ENCODE assay signal across 1 cellular context in the genomic region with DNA sequence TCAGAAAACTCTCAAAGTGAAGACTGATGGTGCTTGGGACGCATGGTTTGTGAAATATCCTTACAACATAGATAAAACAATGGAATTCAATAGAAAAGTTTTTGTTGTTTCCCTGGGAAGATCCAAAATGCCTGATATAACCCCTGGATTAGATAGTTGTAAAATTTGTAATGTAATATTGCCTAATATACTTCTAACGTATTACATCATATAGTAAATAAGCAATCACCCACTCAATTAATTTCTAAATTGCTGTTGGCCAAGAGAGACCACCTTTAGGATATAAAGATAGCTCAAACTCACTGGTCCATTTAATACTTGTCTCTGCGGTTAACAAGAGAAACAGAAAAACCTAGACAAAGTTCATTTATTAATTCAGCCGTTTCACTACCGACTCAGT.
TF ChIP-seq lines count a peak whose summit lies in the region.

No MANE protein-coding gene starts in this region.

TF ChIP-seq in K562, 482 proteins besides CTCF, POLR2A, EP300 and RAD21:
- TF ChIP-seq SAFB (IDR thresholded peaks at IDR 0.05; ENCODE audit: borderline replicate concordance, low read depth, low read length), result no peak
- no peak for TF ChIP-seq TSHZ1 (CRISPR knock-in tag; IDR thresholded peaks at IDR 0.05)
- TF ChIP-seq TCF7L2 (IDR thresholded peaks at IDR 0.05; ENCODE audit: low read depth, low read length), result no peak
- TF ChIP-seq CEBPB (tag; IDR thresholded peaks at IDR 0.05), result peak; percentile 48; the same call in 1 of the 2 replicates
- TF ChIP-seq CEBPG (CRISPR knock-in tag; IDR thresholded peaks at IDR 0.05), result no peak
- peak; percentile 52 to 75; a peak in 3 of 4 replicates for TF ChIP-seq CEBPG (tag; conservative IDR thresholded peaks at IDR 0.05 in 1 of 2, IDR thresholded peaks at IDR 0.05 in 1 of 2)
- TF ChIP-seq, protein P1, sequence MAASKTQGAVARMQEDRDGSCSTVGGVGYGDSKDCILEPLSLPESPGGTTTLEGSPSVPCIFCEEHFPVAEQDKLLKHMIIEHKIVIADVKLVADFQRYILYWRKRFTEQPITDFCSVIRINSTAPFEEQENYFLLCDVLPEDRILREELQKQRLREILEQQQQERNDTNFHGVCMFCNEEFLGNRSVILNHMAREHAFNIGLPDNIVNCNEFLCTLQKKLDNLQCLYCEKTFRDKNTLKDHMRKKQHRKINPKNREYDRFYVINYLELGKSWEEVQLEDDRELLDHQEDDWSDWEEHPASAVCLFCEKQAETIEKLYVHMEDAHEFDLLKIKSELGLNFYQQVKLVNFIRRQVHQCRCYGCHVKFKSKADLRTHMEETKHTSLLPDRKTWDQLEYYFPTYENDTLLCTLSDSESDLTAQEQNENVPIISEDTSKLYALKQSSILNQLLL (CRISPR knock-in tag; IDR thresholded peaks at IDR 0.05; ENCODE audit: borderline replicate concordance), result no peak
- no peak for TF ChIP-seq ZNF79 (CRISPR knock-in tag; IDR thresholded peaks at IDR 0.05; ENCODE audit: low read depth)
- TF ChIP-seq, protein P2, sequence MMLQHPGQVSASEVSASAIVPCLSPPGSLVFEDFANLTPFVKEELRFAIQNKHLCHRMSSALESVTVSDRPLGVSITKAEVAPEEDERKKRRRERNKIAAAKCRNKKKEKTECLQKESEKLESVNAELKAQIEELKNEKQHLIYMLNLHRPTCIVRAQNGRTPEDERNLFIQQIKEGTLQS (IDR thresholded peaks at IDR 0.05), result 0 out of 2 replicates have a peak, but pooled peaks have one; percentile 17
- TF ChIP-seq, protein P2 (CRISPR knock-in tag; conservative IDR thresholded peaks at IDR 0.05), result no peak
- no peak for TF ChIP-seq SMARCC2 (IDR thresholded peaks at IDR 0.05; ENCODE audit: low read depth)
- TF ChIP-seq PBX2 (CRISPR knock-in tag; IDR thresholded peaks at IDR 0.05; ENCODE audit: low read depth), result no peak
- TF ChIP-seq PBX2 (tag; conservative IDR thresholded peaks at IDR 0.05; ENCODE audit: low read depth), result no peak
- TF ChIP-seq, protein P3, sequence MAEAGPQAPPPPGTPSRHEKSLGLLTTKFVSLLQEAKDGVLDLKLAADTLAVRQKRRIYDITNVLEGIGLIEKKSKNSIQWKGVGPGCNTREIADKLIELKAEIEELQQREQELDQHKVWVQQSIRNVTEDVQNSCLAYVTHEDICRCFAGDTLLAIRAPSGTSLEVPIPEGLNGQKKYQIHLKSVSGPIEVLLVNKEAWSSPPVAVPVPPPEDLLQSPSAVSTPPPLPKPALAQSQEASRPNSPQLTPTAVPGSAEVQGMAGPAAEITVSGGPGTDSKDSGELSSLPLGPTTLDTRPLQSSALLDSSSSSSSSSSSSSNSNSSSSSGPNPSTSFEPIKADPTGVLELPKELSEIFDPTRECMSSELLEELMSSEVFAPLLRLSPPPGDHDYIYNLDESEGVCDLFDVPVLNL (CRISPR knock-in tag; IDR thresholded peaks at IDR 0.05; ENCODE audit: low read depth), result no peak
- no peak for TF ChIP-seq HCFC1 (IDR thresholded peaks at IDR 0.05; ENCODE audit: low read depth, low read length)
- TF ChIP-seq EGR1 (conservative IDR thresholded peaks at IDR 0.05), result no peak
- no peak for TF ChIP-seq ZFP91 (CRISPR knock-in tag; IDR thresholded peaks at IDR 0.05)
- TF ChIP-seq WHSC1 (IDR thresholded peaks at IDR 0.05; ENCODE audit: low read length), result no peak
- no peak for TF ChIP-seq RBM14 (IDR thresholded peaks at IDR 0.05; ENCODE audit: borderline replicate concordance, insufficient read depth, low read depth, low read length)
- no peak for TF ChIP-seq FOXJ3 (CRISPR knock-in tag; IDR thresholded peaks at IDR 0.05)
- TF ChIP-seq NR3C1 (CRISPR knock-in tag; IDR thresholded peaks at IDR 0.05), result no peak
- no peak for TF ChIP-seq HNRNPUL1 (IDR thresholded peaks at IDR 0.05; ENCODE audit: low read length)
- no peak for TF ChIP-seq HDGF (IDR thresholded peaks at IDR 0.05)
